ENCODE assay signal across 3 cellular contexts in genomic region chr22:33925194-33925593, GRCh38.
TF ChIP-seq lines count a peak whose summit lies in the region.

No MANE protein-coding gene starts in this region.

TF ChIP-seq in HepG2, 621 proteins besides CTCF, POLR2A, EP300 and RAD21:
- TF ChIP-seq HMG20B (CRISPR knock-in tag; conservative IDR thresholded peaks at IDR 0.05), result no peak
- TF ChIP-seq MAFK (conservative IDR thresholded peaks at IDR 0.05 in 1 of 2, IDR thresholded peaks at IDR 0.05 in 1 of 2; ENCODE audit: low read length in 2 of 2), result peak; percentile 95 to 97
- TF ChIP-seq MAFF (IDR thresholded peaks at IDR 0.05; ENCODE audit: low read depth, low read length), result peak; percentile 96
- TF ChIP-seq PHB2 (IDR thresholded peaks at IDR 0.05; ENCODE audit: partially characterized antibody), result no peak
- TF ChIP-seq GZF1 (CRISPR knock-in tag; IDR thresholded peaks at IDR 0.05), result no peak
TF ChIP-seq in HepG2: peak in this region for 2.

TF ChIP-seq in IMR-90, 13 proteins besides CTCF, POLR2A, EP300 and RAD21:
- no peak for TF ChIP-seq CEBPB (IDR thresholded peaks at IDR 0.05; ENCODE audit: low read depth, low read length)
- TF ChIP-seq MAFK (IDR thresholded peaks at IDR 0.05; ENCODE audit: low read depth, low read length), result peak; percentile 95

TF ChIP-seq in H1, 55 proteins besides CTCF, POLR2A, EP300 and RAD21:
- TF ChIP-seq MAFK (IDR thresholded peaks at IDR 0.05; ENCODE audit: low read depth, low read length), result peak; percentile 43; the same call in 1 of the 2 replicates
- TF ChIP-seq CBX8 (IDR thresholded peaks at IDR 0.05; ENCODE audit: borderline replicate concordance, low read depth, low read length), result no peak
